1 cellular context compared by ENCODE assay signal in the genomic region with DNA sequence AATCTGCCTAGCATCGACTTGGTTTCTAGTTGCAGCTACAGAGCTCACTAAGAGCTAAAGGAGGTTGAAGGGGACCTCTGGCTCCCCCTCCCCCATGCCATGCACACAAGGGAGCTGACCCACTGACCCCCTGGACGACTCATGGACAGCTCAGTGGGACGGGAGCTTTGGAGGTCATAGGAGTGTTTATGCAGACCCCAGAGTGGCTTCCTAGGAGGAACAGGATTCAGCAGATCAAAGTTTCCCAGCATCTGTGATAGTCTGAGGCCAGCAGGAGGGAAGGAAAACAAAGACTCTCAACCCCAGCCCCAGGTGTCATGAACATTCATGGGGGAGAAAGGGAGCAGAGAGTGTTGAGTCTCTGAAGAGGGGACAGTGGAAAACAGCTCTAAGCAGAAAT.
TF ChIP-seq lines count a peak whose summit lies in the region.

No MANE protein-coding gene starts in this region.

TF ChIP-seq in GM23338, 12 proteins besides CTCF, POLR2A, EP300 and RAD21 (continued from another document):
- TF ChIP-seq, protein P1, sequence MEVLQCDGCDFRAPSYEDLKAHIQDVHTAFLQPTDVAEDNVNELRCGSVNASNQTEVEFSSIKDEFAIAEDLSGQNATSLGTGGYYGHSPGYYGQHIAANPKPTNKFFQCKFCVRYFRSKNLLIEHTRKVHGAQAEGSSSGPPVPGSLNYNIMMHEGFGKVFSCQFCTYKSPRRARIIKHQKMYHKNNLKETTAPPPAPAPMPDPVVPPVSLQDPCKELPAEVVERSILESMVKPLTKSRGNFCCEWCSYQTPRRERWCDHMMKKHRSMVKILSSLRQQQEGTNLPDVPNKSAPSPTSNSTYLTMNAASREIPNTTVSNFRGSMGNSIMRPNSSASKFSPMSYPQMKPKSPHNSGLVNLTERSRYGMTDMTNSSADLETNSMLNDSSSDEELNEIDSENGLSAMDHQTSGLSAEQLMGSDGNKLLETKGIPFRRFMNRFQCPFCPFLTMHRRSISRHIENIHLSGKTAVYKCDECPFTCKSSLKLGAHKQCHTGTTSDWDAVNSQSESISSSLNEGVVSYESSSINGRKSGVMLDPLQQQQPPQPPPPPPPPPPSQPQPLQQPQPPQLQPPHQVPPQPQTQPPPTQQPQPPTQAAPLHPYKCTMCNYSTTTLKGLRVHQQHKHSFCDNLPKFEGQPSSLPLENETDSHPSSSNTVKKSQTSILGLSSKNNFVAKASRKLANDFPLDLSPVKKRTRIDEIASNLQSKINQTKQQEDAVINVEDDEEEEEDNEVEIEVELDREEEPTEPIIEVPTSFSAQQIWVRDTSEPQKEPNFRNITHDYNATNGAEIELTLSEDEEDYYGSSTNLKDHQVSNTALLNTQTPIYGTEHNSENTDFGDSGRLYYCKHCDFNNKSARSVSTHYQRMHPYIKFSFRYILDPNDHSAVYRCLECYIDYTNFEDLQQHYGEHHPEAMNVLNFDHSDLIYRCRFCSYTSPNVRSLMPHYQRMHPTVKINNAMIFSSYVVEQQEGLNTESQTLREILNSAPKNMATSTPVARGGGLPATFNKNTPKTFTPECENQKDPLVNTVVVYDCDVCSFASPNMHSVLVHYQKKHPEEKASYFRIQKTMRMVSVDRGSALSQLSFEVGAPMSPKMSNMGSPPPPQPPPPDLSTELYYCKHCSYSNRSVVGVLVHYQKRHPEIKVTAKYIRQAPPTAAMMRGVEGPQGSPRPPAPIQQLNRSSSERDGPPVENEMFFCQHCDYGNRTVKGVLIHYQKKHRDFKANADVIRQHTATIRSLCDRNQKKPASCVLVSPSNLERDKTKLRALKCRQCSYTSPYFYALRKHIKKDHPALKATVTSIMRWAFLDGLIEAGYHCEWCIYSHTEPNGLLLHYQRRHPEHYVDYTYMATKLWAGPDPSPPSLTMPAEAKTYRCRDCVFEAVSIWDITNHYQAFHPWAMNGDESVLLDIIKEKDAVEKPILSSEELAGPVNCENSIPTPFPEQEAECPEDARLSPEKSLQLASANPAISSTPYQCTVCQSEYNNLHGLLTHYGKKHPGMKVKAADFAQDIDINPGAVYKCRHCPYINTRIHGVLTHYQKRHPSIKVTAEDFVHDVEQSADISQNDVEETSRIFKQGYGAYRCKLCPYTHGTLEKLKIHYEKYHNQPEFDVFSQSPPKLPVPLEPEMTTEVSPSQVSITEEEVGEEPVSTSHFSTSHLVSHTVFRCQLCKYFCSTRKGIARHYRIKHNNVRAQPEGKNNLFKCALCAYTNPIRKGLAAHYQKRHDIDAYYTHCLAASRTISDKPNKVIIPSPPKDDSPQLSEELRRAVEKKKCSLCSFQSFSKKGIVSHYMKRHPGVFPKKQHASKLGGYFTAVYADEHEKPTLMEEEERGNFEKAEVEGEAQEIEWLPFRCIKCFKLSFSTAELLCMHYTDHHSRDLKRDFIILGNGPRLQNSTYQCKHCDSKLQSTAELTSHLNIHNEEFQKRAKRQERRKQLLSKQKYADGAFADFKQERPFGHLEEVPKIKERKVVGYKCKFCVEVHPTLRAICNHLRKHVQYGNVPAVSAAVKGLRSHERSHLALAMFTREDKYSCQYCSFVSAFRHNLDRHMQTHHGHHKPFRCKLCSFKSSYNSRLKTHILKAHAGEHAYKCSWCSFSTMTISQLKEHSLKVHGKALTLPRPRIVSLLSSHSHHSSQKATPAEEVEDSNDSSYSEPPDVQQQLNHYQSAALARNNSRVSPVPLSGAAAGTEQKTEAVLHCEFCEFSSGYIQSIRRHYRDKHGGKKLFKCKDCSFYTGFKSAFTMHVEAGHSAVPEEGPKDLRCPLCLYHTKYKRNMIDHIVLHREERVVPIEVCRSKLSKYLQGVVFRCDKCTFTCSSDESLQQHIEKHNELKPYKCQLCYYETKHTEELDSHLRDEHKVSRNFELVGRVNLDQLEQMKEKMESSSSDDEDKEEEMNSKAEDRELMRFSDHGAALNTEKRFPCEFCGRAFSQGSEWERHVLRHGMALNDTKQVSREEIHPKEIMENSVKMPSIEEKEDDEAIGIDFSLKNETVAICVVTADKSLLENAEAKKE (CRISPR knock-in tag; IDR thresholded peaks at IDR 0.05) = no peak
- TF ChIP-seq JUNB (IDR thresholded peaks at IDR 0.05; ENCODE audit: unreplicated experiment) (no peak), POLR2AphosphoS5 (IDR thresholded peaks at IDR 0.05; ENCODE audit: low read depth) (no peak), EZH2phosphoT487 (IDR thresholded peaks at IDR 0.05; ENCODE audit: unreplicated experiment) (no peak), ZNF331 (CRISPR knock-in tag; IDR thresholded peaks at IDR 0.05; ENCODE audit: low read depth) (no peak), EZH2 (IDR thresholded peaks at IDR 0.05; ENCODE audit: low read depth, unreplicated experiment) (no peak), NANOG (IDR thresholded peaks at IDR 0.05; ENCODE audit: borderline replicate concordance) (no peak)
- TF ChIP-seq, protein P2, sequence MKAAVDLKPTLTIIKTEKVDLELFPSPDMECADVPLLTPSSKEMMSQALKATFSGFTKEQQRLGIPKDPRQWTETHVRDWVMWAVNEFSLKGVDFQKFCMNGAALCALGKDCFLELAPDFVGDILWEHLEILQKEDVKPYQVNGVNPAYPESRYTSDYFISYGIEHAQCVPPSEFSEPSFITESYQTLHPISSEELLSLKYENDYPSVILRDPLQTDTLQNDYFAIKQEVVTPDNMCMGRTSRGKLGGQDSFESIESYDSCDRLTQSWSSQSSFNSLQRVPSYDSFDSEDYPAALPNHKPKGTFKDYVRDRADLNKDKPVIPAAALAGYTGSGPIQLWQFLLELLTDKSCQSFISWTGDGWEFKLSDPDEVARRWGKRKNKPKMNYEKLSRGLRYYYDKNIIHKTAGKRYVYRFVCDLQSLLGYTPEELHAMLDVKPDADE (IDR thresholded peaks at IDR 0.05) = no peak
